Comparison of ENCODE assay signal across 1 cellular context in genomic region chr7:135905858-135906257, GRCh38.
TF ChIP-seq lines count a peak whose summit lies in the region.

No MANE protein-coding gene starts in this region.

TF ChIP-seq in K562, 482 proteins besides CTCF, POLR2A, EP300 and RAD21 (continued from another document):
- TF ChIP-seq PBX2 (CRISPR knock-in tag; IDR thresholded peaks at IDR 0.05; ENCODE audit: low read depth) (no peak), PBX2 (tag; conservative IDR thresholded peaks at IDR 0.05; ENCODE audit: low read depth) (no peak), CTCFL (IDR thresholded peaks at IDR 0.05; ENCODE audit: borderline replicate concordance, insufficient read depth, low read depth, low read length, poor library complexity, severe bottlenecking) (no peak), ZBTB8A (IDR thresholded peaks at IDR 0.05; ENCODE audit: partially characterized antibody) (no peak)
- TF ChIP-seq, protein P1, sequence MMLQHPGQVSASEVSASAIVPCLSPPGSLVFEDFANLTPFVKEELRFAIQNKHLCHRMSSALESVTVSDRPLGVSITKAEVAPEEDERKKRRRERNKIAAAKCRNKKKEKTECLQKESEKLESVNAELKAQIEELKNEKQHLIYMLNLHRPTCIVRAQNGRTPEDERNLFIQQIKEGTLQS (IDR thresholded peaks at IDR 0.05), result peak; percentile 32; the same call in 1 of the 2 replicates
- TF ChIP-seq, protein P1 (CRISPR knock-in tag; conservative IDR thresholded peaks at IDR 0.05), result no peak
